In the genomic region with DNA sequence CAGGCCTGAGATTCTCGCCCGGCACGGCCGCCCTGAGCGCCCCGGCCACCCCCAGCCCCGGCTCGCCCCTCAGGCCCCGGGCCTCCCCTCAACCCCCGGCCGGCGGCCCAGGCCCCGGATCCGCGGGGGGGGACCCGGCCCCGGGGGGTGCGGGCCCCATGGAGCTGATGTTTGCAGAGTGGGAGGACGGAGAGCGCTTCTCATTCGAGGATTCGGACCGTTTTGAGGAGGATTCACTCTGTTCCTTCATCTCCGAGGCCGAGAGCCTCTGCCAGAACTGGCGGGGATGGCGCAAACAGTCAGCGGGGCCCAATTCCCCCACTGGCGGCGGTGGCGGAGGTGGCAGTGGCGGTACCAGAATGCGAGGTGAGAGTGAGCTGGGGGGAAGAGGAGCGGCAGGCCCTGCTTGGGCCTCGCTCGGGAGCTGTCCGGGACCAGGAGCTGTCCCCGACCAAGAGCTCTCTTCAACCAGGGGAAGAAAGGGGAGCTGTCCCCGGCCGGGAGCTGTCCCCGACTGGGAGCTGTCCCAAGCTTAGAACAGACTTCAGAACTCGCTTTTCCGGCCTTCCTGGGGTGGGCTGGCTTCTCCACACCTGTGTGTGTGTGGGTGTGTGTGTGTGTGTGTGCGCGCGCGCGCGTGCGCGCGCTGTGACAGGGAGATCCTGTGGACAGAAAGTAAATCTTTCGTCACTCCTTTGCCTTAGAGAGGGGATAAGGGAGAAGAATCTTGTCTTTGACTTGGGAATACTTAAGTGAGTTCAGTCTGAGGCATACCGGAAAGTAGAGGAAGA, we compare ENCODE assay signal across 8 cellular contexts. TPM values are rescaled to one million over a fixed set of nuclear protein-coding genes. Genes with fewer than 3 reads are reported as not detected.
A peak's percentile ranks its signal among the peaks of the same experiment; 100 is the strongest.
DNase-seq lines count a peak whose midpoint lies in the region; ATAC-seq and TF ChIP-seq lines count a peak whose summit lies in the region.

No MANE protein-coding gene starts in this region.

- no peaks in the 10 kb centered on the region for H3K27me3 ChIP-seq in right atrium auricular region

- TF ChIP-seq CTCF in GM13977 (IDR thresholded peaks at IDR 0.05; ENCODE audit: extremely low read depth, insufficient read depth, missing control alignments) (no peak), OCI-LY7 (conservative IDR thresholded peaks at IDR 0.05; ENCODE audit: low read length) (peak; percentile 34; the same call in 1 of the 2 replicates), right atrium auricular region (IDR thresholded peaks at IDR 0.05) (no peak)

- H3K9me3 ChIP-seq in OCI-LY7 (ENCODE audit: low read length) (no peaks in the 10 kb centered on the region), right atrium auricular region (no peaks in the 10 kb centered on the region)

- peak; percentile 17 for ATAC-seq in HG02678 (IDR thresholded peaks at IDR 0.05; ENCODE audit: unreplicated experiment)

- H3K4me2 ChIP-seq in OCI-LY7 (ENCODE audit: low read length) = peak overlapping the region; percentile 89

- intact Hi-C loops in OCI-LY7 (cut with micrococcal nuclease; ENCODE audit: unreplicated experiment) = loop anchor here (1.0 kb wide), 1 partner anchor 25 kb away; a partner anchor contains a TSS

- no TSS peak for BruUV-seq in OCI-LY7 (replicated peaks; lab: Mats Ljungman, UMichigan)

- no peaks in the 10 kb centered on the region for H3K9me2 ChIP-seq in OCI-LY7 (ENCODE audit: insufficient read depth, low read length)

- DNase-seq in GM13977 (ENCODE audit: low spot score) (peak; percentile 50), OCI-LY7 (ENCODE audit: low spot score) (peak; percentile 54), right atrium auricular region (ENCODE audit: low spot score) (no peak), skeletal muscle cell (ENCODE audit: low read depth) (no peak), NCI-H774 (lab: John Stamatoyannopoulos, UW) (no peak), DMS153 (lab: John Stamatoyannopoulos, UW) (no peak)
- DNase-seq in activated naive CD8-positive, alpha-beta T cell treated with anti-CD3 and anti-CD28 coated beads for 36 hours = peak; percentile 56

- H3K4me1 ChIP-seq in OCI-LY7 (ENCODE audit: insufficient read depth, low read length, poor library complexity, severe bottlenecking) = peaks cover 26% of the 10 kb centered on the region
- H3K4me1 ChIP-seq in right atrium auricular region = peaks cover 0 to 47% of the 10 kb centered on the region in 2 donors

- peaks cover 36% of the 10 kb centered on the region for H3K4me1 Mint-ChIP-seq in activated naive CD8-positive, alpha-beta T cell treated with anti-CD3 and anti-CD28 coated beads for 36 hours

- H2AFZ ChIP-seq in OCI-LY7 (ENCODE audit: low read length) = peak overlapping the region; percentile 37; the same call in 1 of the 2 replicates

- peaks cover 10% of the 10 kb centered on the region for H3K36me3 Mint-ChIP-seq in activated naive CD8-positive, alpha-beta T cell treated with anti-CD3 and anti-CD28 coated beads for 36 hours

- H3K4me3 ChIP-seq in OCI-LY7 (ENCODE audit: low read depth, low read length, poor library complexity, severe bottlenecking) (peak overlapping the region; percentile 83), right atrium auricular region (peak overlapping the region; percentile 84 to 96), skeletal muscle cell (ENCODE audit: low read depth, low read length) (peak overlapping the region; percentile 93)

- peaks cover 48% of the 10 kb centered on the region for H3K79me2 ChIP-seq in OCI-LY7 (ENCODE audit: insufficient read depth, low read depth, low read length)

- no peaks in the 10 kb centered on the region for H3K9me3 Mint-ChIP-seq in activated naive CD8-positive, alpha-beta T cell treated with anti-CD3 and anti-CD28 coated beads for 36 hours

- no peaks in the 10 kb centered on the region for H3K27me3 Mint-ChIP-seq in activated naive CD8-positive, alpha-beta T cell treated with anti-CD3 and anti-CD28 coated beads for 36 hours

- H3K27ac Mint-ChIP-seq in activated naive CD8-positive, alpha-beta T cell treated with anti-CD3 and anti-CD28 coated beads for 36 hours = peak overlapping the region; percentile 98

- H4K20me1 ChIP-seq in OCI-LY7 (ENCODE audit: insufficient read depth, low read length) = peaks cover 12% of the 10 kb centered on the region; the same call in 1 of the 2 replicates

- H3K36me3 ChIP-seq in OCI-LY7 (ENCODE audit: insufficient read depth, low read length) = peaks cover 12% of the 10 kb centered on the region; the same call in 1 of the 2 replicates
- H3K36me3 ChIP-seq in right atrium auricular region = peaks cover 21% of the 10 kb centered on the region

- in situ Hi-C loops in GM13977 (cut with MboI; ENCODE audit: low pct_unique_long_range_greater_than_20kb, low sequenced_read_pairs, unreplicated experiment) = no loop called here

- peak overlapping the region; percentile 96 for H3K4me3 Mint-ChIP-seq in activated naive CD8-positive, alpha-beta T cell treated with anti-CD3 and anti-CD28 coated beads for 36 hours

- CTCF ChIA-PET in OCI-LY7 (lab: Charles Lee; ENCODE audit: unreplicated experiment) = interaction anchor here (0.6 to 1.3 kb wide), 4 partner anchors 9 to 93 kb away, joined by 3 to 5 read pairs (median 4); a partner anchor contains a TSS

- POLR2A ChIA-PET in OCI-LY7 (lab: Charles Lee) = interaction anchor here (0.8 to 2.1 kb wide), 7 partner anchors 9 to 55 kb away, joined by 3 to 14 read pairs (median 5); no protein-coding TSS in a partner anchor

- H3K27ac ChIP-seq in OCI-LY7 (ENCODE audit: low read depth, low read length, poor library complexity, severe bottlenecking) (peak overlapping the region; percentile 67), right atrium auricular region (peak overlapping the region; percentile 90 to 91)

RNA-seq across cellular contexts. Expression of a gene that starts 0.5 kb away (rescaled TPM):
- total RNA-seq in OCI-LY7 (2014; rRNA removed; shearing (Covaris generic)) = 22.0 and 22.6 TPM in 2 replicates
- total RNA-seq in OCI-LY7 (2022) (52.6 and 59.5 TPM in 2 replicates), right atrium auricular region (10 to 100 TPM; 37.6 to 63.2 TPM)
- 10 to 100 TPM; 31.0 to 35.5 TPM for total RNA-seq in activated naive CD8-positive, alpha-beta T cell treated with anti-CD3 and anti-CD28 coated beads for 36 hours

RNA-seq across cellular contexts. Expression of a gene that starts 4.1 kb away (rescaled TPM):
- total RNA-seq in OCI-LY7 (2014; rRNA removed; shearing (Covaris generic)) = 55.6 and 64.8 TPM in 2 replicates
- total RNA-seq in OCI-LY7 (2022) (33.6 and 36.6 TPM in 2 replicates), right atrium auricular region (10 to 100 TPM; 28.3 to 32.7 TPM)
- 10 to 100 TPM; 34.8 to 38.6 TPM for total RNA-seq in activated naive CD8-positive, alpha-beta T cell treated with anti-CD3 and anti-CD28 coated beads for 36 hours

RNA-seq across cellular contexts. Expression of a gene that starts 25.5 kb away (rescaled TPM):
- 27.7 and 45.2 TPM in 2 replicates for total RNA-seq in OCI-LY7 (2014; rRNA removed; shearing (Covaris generic))
- 52.8 and 59.7 TPM in 2 replicates for total RNA-seq in OCI-LY7 (2022)
- 10 to 100 TPM; 45.9 to 49.7 TPM for total RNA-seq in activated naive CD8-positive, alpha-beta T cell treated with anti-CD3 and anti-CD28 coated beads for 36 hours
- total RNA-seq in right atrium auricular region = 10 to 100 TPM; 13.1 to 18.4 TPM

RNA-seq across cellular contexts. Expression of a gene that starts 41.7 kb away (rescaled TPM):
- 51.9 and 53.6 TPM in 2 replicates for total RNA-seq in OCI-LY7 (2014; rRNA removed; shearing (Covaris generic))
- total RNA-seq in OCI-LY7 (2022) (82.0 and 87.1 TPM in 2 replicates), right atrium auricular region (10 to 100 TPM; 38.5 to 51.8 TPM)
- 10 to 100 TPM; 74.6 to 74.9 TPM for total RNA-seq in activated naive CD8-positive, alpha-beta T cell treated with anti-CD3 and anti-CD28 coated beads for 36 hours

Comparison
In these comparisons a context has a peak if more than half of its experiments do, and no peak if none do; other contexts are left out.
1. DNase-seq: peak in GM13977 (single experiment), OCI-LY7 (single experiment) and activated naive CD8-positive, alpha-beta T cell treated with anti-CD3 and anti-CD28 coated beads for 36 hours (single experiment); none in right atrium auricular region (single experiment), skeletal muscle cell (single experiment), NCI-H774 (single experiment) and DMS153 (single experiment).
2. Peak in every context shown above with its lines, with median percentiles within 50 percentile points of each other: H3K4me3 ChIP-seq.